In the genomic region with DNA sequence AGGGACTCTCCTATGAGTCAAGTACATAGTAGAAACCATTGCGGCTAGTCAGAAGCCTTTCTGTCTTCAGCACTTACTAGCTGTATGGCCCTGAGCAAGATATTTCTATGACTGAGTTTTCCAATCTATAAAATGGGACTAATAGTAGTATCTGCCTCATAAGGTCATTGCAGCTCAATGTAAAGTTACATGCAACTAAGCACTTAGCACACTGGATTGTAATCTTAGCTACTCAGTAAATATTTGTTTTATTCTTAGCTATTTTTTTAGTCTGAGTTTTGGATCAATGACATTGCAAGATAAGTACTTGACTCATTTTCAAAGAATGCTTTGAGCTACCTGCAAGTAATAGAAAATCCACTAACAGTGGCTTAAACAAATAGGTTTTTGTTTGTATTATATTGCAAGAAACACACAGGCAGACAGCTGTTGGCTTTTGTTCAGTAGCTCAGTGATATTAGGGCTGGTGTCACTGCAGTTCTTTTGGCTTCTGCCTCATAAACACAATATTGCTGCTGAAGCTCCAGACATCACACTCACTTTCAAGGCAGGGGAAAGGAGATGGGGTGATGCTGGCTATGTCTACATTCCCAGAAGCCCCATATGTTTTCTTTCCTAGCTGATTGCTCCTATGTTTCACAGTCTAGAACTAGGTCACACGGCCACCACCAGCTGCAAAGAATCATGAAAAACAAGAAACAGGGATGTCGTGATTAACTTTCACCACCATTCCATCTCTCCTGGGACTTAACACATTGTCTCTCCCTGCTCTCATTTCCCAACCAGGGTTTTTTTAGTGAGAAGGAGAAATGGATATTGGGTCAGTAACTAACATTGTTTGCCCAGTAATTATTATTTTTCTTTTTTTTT, we compare ENCODE assay signal across 26 cellular contexts. TPM values are rescaled to one million over a fixed set of nuclear protein-coding genes. Genes with fewer than 3 reads are reported as not detected.
DNase-seq lines count a peak whose midpoint lies in the region; ATAC-seq, FAIRE-seq and TF ChIP-seq lines count a peak whose summit lies in the region.
"Had no signal": no experiment of that assay in that cellular context is flagged by ENCODE, and none has a peak within 500 bp of the region (broad histone marks: within the 10 kb centered on the region; RNA-seq: fewer than 3 reads in every experiment).

No MANE protein-coding gene starts in this region.

- no peak overlapping the region for H4K5ac ChIP-seq in H1 (ENCODE audit: insufficient read length, low read depth, low read length)

- TF ChIP-seq RAD21 in H1 (IDR thresholded peaks at IDR 0.05 in 1 of 2, conservative IDR thresholded peaks at IDR 0.05 in 1 of 2; ENCODE audit: low read depth in 2 of 2, low read length in 2 of 2): no peak

- H3K9me3 Mint-ChIP-seq in activated CD8-positive, alpha-beta memory T cell treated with anti-CD3 and anti-CD28 coated beads, Interleukin-2, amount 10 ng/mL, durations not matched to agents 7 days and 5 days (ENCODE audit: low read depth): no peaks in the 10 kb centered on the region
- H3K9me3 Mint-ChIP-seq: CD8-positive, alpha-beta T cell; neural crest cell; T-cell had no signal

- H3K4me1 ChIP-seq in HUES48 (ENCODE audit: control insufficient read depth, insufficient read depth, low read length): peaks cover 25% of the 10 kb centered on the region
- H3K4me1 ChIP-seq in H1 (replicated peaks in 1 of 4; ENCODE audit: control insufficient read depth in 3 of 4, insufficient read depth in 4 of 4, low read length in 3 of 4): peaks cover 4 to 10% (median 9%) of the 10 kb centered on the region in 4 experiments
- H3K4me1 ChIP-seq in pancreas: no peaks in the 10 kb centered on the region

- peak; percentile 29 to 88 (median 43) for ATAC-seq in pancreas
- ATAC-seq in GM18868 (IDR thresholded peaks at IDR 0.05; ENCODE audit: unreplicated experiment): no peak
- no peak for ATAC-seq in GM19035 (IDR thresholded peaks at IDR 0.05; ENCODE audit: unreplicated experiment)
- no peak for ATAC-seq in activated CD8-positive, alpha-beta memory T cell treated with anti-CD3 and anti-CD28 coated beads, Interleukin-2, amount 10 ng/mL, durations not matched to agents 7 days and 5 days
- ATAC-seq: CD8-positive, alpha-beta T cell; T-cell had no signal

- peaks cover 12% of the 10 kb centered on the region for H3K27me3 Mint-ChIP-seq in activated CD8-positive, alpha-beta memory T cell treated with anti-CD3 and anti-CD28 coated beads, Interleukin-2, amount 10 ng/mL, durations not matched to agents 7 days and 5 days

- DNase-seq in DMS53 (lab: John Stamatoyannopoulos, UW) (peak; percentile 95), H1 (ENCODE audit: low read depth in 1 of 2, low spot score in 2 of 2) (no peak), pancreas (no peak)
- DNase-seq in activated CD8-positive, alpha-beta memory T cell treated with anti-CD3 and anti-CD28 coated beads, Interleukin-2, amount 10 ng/mL, durations not matched to agents 7 days and 5 days: no peak
- DNase-seq: activated CD4-positive, alpha-beta T cell treated with anti-CD3 and anti-CD28 coated beads for 1 hour; activated CD8-positive, alpha-beta memory T cell treated with anti-CD3 and anti-CD28 coated beads for 24 hours; activated naive CD4-positive, alpha-beta T cell treated with anti-CD3 and anti-CD28 coated beads, Interleukin-2, amount 50 U/mL, for 16 hours; activated T-cell treated with anti-CD3 and anti-CD28 coated beads, Interleukin-2, amount 50 U/mL, for 48 hours; CD8-positive, alpha-beta T cell; DND-41; foreskin fibroblast; GM23248; NCI-H146; NCI-H2171; OCI-M1; SHP77 treated with DMSO at 0.1 percent for 48 hours; T-cell had no signal

- H3K14ac ChIP-seq in H1 (ENCODE audit: insufficient read length): no peak overlapping the region

- H3K9me3 ChIP-seq in HUES48 (ENCODE audit: control insufficient read depth, insufficient read depth, low read length): no peaks in the 10 kb centered on the region
- H3K9me3 ChIP-seq in H1 (ENCODE audit: insufficient read depth in 2 of 2, low read depth in 1 of 2, low read length in 1 of 2): no peaks in the 10 kb centered on the region
- H3K9me3 ChIP-seq in pancreas: no peaks in the 10 kb centered on the region

- no peak for TF ChIP-seq POLR2A in H1 (IDR thresholded peaks at IDR 0.05; ENCODE audit: control extremely low read depth in 1 of 2, low read depth in 2 of 2, low read length in 2 of 2)

- no peak for TF ChIP-seq EP300 in H1 (IDR thresholded peaks at IDR 0.05; ENCODE audit: borderline replicate concordance in 1 of 2, low read depth in 2 of 2, low read length in 2 of 2)

- H3K27me3 ChIP-seq in HUES48 (ENCODE audit: control insufficient read depth, insufficient read depth, low read length): no peaks in the 10 kb centered on the region; the same call in 1 of the 2 replicates
- no peaks in the 10 kb centered on the region for H3K27me3 ChIP-seq in H1 (replicated peaks in 1 of 4; ENCODE audit: control insufficient read depth in 3 of 4, extremely low read depth in 1 of 4, insufficient read depth in 3 of 4, low read length in 3 of 4)
- peaks cover 0 to 4% (median 0%) of the 10 kb centered on the region in 4 donors for H3K27me3 ChIP-seq in pancreas

- no peaks in the 10 kb centered on the region for H3K79me1 ChIP-seq in H1 (ENCODE audit: low read depth, low read length)

- POLR2A ChIA-PET in H1 (lab: Charles Lee; ENCODE audit: partially characterized antibody): interaction anchor here (0.5 kb wide), 1 partner anchor 323 kb away, joined by 3 read pairs; no protein-coding TSS in a partner anchor

- no peak overlapping the region for H3K4ac ChIP-seq in H1 (replicated peaks; ENCODE audit: insufficient read length, low read depth, low read length)

- H3K36me3 ChIP-seq in HUES48 (ENCODE audit: control insufficient read depth, insufficient read depth, low read length) (no peaks in the 10 kb centered on the region), H1 (ENCODE audit: control insufficient read depth in 2 of 4, insufficient read depth in 4 of 4, low read length in 3 of 4) (no peaks in the 10 kb centered on the region), pancreas (no peaks in the 10 kb centered on the region)

- H4K91ac ChIP-seq in H1 (replicated peaks; ENCODE audit: insufficient read length, low read length): no peak overlapping the region

- no peak overlapping the region for H4K8ac ChIP-seq in H1 (ENCODE audit: extremely low read depth, insufficient read depth, low read length)

- H2BK20ac ChIP-seq in H1 (ENCODE audit: low read length): no peak overlapping the region

- no peak overlapping the region for H3K56ac ChIP-seq in H1 (replicated peaks; ENCODE audit: insufficient read length, low read depth, low read length)

- intact Hi-C loops in pancreas (cut with DNase I): no loop called here

- WGBS in H1 (ENCODE audit: extremely low coverage in 1 of 2, insufficient coverage in 1 of 2, insufficient read length in 1 of 2, insufficient replicate concordance in 2 of 2, low coverage in 1 of 2, low lambda C conversion rate in 2 of 2, missing lambda C conversion rate in 1 of 2), 2 experiments: 88% methylated on average over 3 of the region's 3 CpGs; no CpG with 5 or more reads in 1 of the 2 experiments
- WGBS in pancreas, 2 donors: 72 to 75% methylated on average over 3 of the region's 3 CpGs

- H3K18ac ChIP-seq in H1 (ENCODE audit: extremely low read depth, low read length): no peak overlapping the region

- no peak for TF ChIP-seq CTCF in H1 (IDR thresholded peaks at IDR 0.05; ENCODE audit: control extremely low read depth in 1 of 3, insufficient read depth in 1 of 3, low read depth in 1 of 3, low read length in 3 of 3)
- no peak for TF ChIP-seq CTCF in pancreas (IDR thresholded peaks at IDR 0.05)

- no peak overlapping the region for H2BK5ac ChIP-seq in H1 (ENCODE audit: low read depth, low read length)

- H3K4me1 Mint-ChIP-seq in activated CD8-positive, alpha-beta memory T cell treated with anti-CD3 and anti-CD28 coated beads, Interleukin-2, amount 10 ng/mL, durations not matched to agents 7 days and 5 days: peaks cover 9% of the 10 kb centered on the region

- H3K36me3 Mint-ChIP-seq in activated CD8-positive, alpha-beta memory T cell treated with anti-CD3 and anti-CD28 coated beads, Interleukin-2, amount 10 ng/mL, durations not matched to agents 7 days and 5 days: no peaks in the 10 kb centered on the region
- H3K36me3 Mint-ChIP-seq: CD8-positive, alpha-beta T cell; T-cell had no signal

- H3K79me2 ChIP-seq in H1 (ENCODE audit: control insufficient read depth in 1 of 2, insufficient read depth in 2 of 2, low read length in 2 of 2): no peaks in the 10 kb centered on the region

- no peak overlapping the region for H2AK5ac ChIP-seq in H1 (ENCODE audit: low read depth, low read length)

- H3K27ac Mint-ChIP-seq in activated CD8-positive, alpha-beta memory T cell treated with anti-CD3 and anti-CD28 coated beads, Interleukin-2, amount 10 ng/mL, durations not matched to agents 7 days and 5 days: no peak overlapping the region
- H3K27ac Mint-ChIP-seq: CD8-positive, alpha-beta T cell; IgD-negative memory B cell; T-cell had no signal

- no peak overlapping the region for H3K23ac ChIP-seq in H1 (ENCODE audit: insufficient read length)

- H3K4me3 Mint-ChIP-seq in activated CD8-positive, alpha-beta memory T cell treated with anti-CD3 and anti-CD28 coated beads, Interleukin-2, amount 10 ng/mL, durations not matched to agents 7 days and 5 days: no peak overlapping the region
- H3K4me3 Mint-ChIP-seq: CD8-positive, alpha-beta T cell; IgD-negative memory B cell; neural crest cell; T-cell had no signal

- H2BK15ac ChIP-seq in H1 (ENCODE audit: low read length): no peak overlapping the region

- CTCF ChIA-PET in H1 (lab: Charles Lee; ENCODE audit: partially characterized antibody): interaction anchor here (0.6 to 4.0 kb wide), 14 partner anchors 9 to 492 kb away, joined by 3 to 28 read pairs (median 4); a partner anchor contains a TSS
- CTCF ChIA-PET in activated CD8-positive, alpha-beta memory T cell treated with anti-CD3 and anti-CD28 coated beads, Interleukin-2, amount 10 ng/mL, durations not matched to agents 7 days and 5 days (lab: Charles Lee): no interaction called here

- no peaks in the 10 kb centered on the region for H3K23me2 ChIP-seq in H1 (ENCODE audit: low read depth, low read length)

- H2BK12ac ChIP-seq in H1 (ENCODE audit: low read depth, low read length): no peak overlapping the region

- H3K27ac ChIP-seq in HUES48 (ENCODE audit: low read depth, low read length) (peak overlapping the region; percentile 31), H1 (ENCODE audit: low read depth, low read length) (no peak overlapping the region), pancreas (no peak overlapping the region)
- H3K27ac ChIP-seq: GM23248 had no signal

- H3K4me2 ChIP-seq in H1 (ENCODE audit: insufficient read depth in 1 of 2, low read depth in 2 of 2, low read length in 2 of 2): no peak overlapping the region

- H3K4me3 ChIP-seq in HUES48 (ENCODE audit: low read depth, low read length) (no peak overlapping the region), H1 (ENCODE audit: extremely low read depth in 1 of 4, insufficient read depth in 2 of 4, low read depth in 3 of 4, low read length in 4 of 4) (no peak overlapping the region), pancreas (no peak overlapping the region)
- H3K4me3 ChIP-seq: GM23248 had no signal

- H4K20me1 ChIP-seq in H1 (replicated peaks in 1 of 2; ENCODE audit: control insufficient read depth in 1 of 2, insufficient read depth in 2 of 2, low read length in 2 of 2): no peaks in the 10 kb centered on the region

- no peak overlapping the region for H3K9ac ChIP-seq in HUES48 (ENCODE audit: low read depth, low read length)
- no peak overlapping the region for H3K9ac ChIP-seq in H1 (replicated peaks in 1 of 4; ENCODE audit: extremely low read depth in 1 of 4, low read depth in 3 of 4, low read length in 3 of 4)
- H3K9ac ChIP-seq: GM23248 had no signal

- FAIRE-seq in H1 (lab: Jason Lieb, UNC) (no peak), pancreas (lab: Jason Lieb, UNC) (no peak)
- FAIRE-seq: GM12891, urothelium cell line had no signal

- no peak overlapping the region for H2AFZ ChIP-seq in H1 (ENCODE audit: low read length)
- H2AFZ ChIP-seq: GM23248 had no signal

- H2BK120ac ChIP-seq in H1 (replicated peaks; ENCODE audit: low read depth, low read length): no peak overlapping the region

RNA-seq across cellular contexts. Expression of a gene that starts 26.9 kb away (rescaled TPM):
- total RNA-seq in H1 (2021; fragmentation: NEBNext Ultra II Directional; extraction: Animal tissue kit (Norgen Biotek cat#: 25700)): 0.29 and 0.30 TPM in 2 replicates
- polyA plus RNA-seq in H1 (2011; rRNA removed) (0.09 and 0.12 TPM in 2 replicates), pancreas (under 1 TPM in 1 of 2 donors, not detected in 1; under 0.01 TPM)
- polyA plus RNA-seq in H1 (2011; cell fraction: cytosol; rRNA removed): 0.08 TPM
- 0.24 TPM for polyA plus RNA-seq in H1 (2011; cell fraction: nucleus; rRNA removed)
- polyA plus RNA-seq in H1 (2012, experiment 1 of 2): 0.20 to 0.37 TPM (median 0.28 TPM) in 4 replicates
- polyA plus RNA-seq in H1 (2012, experiment 2 of 2): 0.03 TPM
- polyA plus RNA-seq in H1 (2013, experiment 1 of 2): 0.04 TPM
- polyA plus RNA-seq in H1 (2013, experiment 2 of 2): 0.04 TPM
- 0.35 and 0.68 TPM in 2 replicates for polyA minus RNA-seq in H1 (2011; rRNA and poly(A)+ RNA removed)
- 0.22 TPM for polyA minus RNA-seq in H1 (2011; cell fraction: cytosol; rRNA and poly(A)+ RNA removed)
- polyA minus RNA-seq in H1 (2011; cell fraction: nucleus; rRNA and poly(A)+ RNA removed): 0.70 TPM
- total RNA-seq in pancreas: under 1 TPM in 3 of 6 donors, not detected in 3; under 0.01 to 0.06 (median 0.06) TPM
- not detected for total RNA-seq in activated CD8-positive, alpha-beta memory T cell treated with anti-CD3 and anti-CD28 coated beads, Interleukin-2, amount 10 ng/mL, durations not matched to agents 7 days and 5 days
- total RNA-seq: CD8-positive, alpha-beta T cell; dermis microvascular lymphatic vessel endothelial cell; GM23248; neural crest cell; posterior vena cava; T-cell had no signal
- polyA plus RNA-seq: GM23248, IgD-negative memory B cell had no signal

Comparison
In these comparisons a context has a peak if more than half of its experiments do, and no peak if none do; other contexts are left out.
1. ATAC-seq: peak in pancreas (4 of 4); none in GM18868 (single experiment), GM19035 (single experiment) and activated CD8-positive, alpha-beta memory T cell treated with anti-CD3 and anti-CD28 coated beads, Interleukin-2, amount 10 ng/mL, durations not matched to agents 7 days and 5 days (single experiment).